Comparison of ENCODE assay signal across 23 cellular contexts in the genomic region with DNA sequence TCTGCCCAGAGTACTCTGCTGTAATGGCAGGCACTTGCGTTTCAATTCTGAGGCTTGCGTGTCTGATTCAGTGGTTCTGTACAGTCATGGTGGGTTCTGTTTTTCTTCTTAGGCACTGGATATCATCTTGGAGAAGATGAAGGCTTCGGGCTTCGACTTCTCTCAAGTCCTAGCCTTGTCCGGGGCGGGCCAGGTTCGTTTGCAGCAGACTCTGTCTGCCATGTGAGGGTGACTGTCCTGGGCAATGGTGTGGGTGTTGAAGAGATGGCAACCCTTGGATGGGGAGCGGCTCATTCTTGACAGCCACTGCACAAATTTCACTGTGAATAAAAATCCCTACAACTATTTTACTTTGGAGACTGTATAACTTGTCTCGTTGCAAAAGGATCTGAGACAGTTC. TPM values are rescaled to one million over a fixed set of nuclear protein-coding genes. Genes with fewer than 3 reads are reported as not detected.
DNase-seq lines count a peak whose midpoint lies in the region; ATAC-seq lines count a peak whose summit lies in the region.
"Had no signal": no experiment of that assay in that cellular context is flagged by ENCODE, and none has a peak within 500 bp of the region (broad histone marks: within the 10 kb centered on the region; RNA-seq: fewer than 3 reads in every experiment).

No MANE protein-coding gene starts in this region.

- H3K4me3 Mint-ChIP-seq in T-helper 17 cell = no peak overlapping the region
- H3K4me3 Mint-ChIP-seq in natural killer cell treated with Interleukin-12 subunit alpha and Interleukin-12 subunit beta and Interleukin-15 and Interleukin-18, amount 100 ng/mL, for 72 hours = no peak overlapping the region
- H3K4me3 Mint-ChIP-seq: CD14-positive monocyte; CD4-positive, alpha-beta memory T cell; CD4-positive, CD25-positive, alpha-beta regulatory T cell; CD8-positive, alpha-beta memory T cell had no signal

- no peaks in the 10 kb centered on the region for H3K27me3 Mint-ChIP-seq in T-helper 17 cell
- H3K27me3 Mint-ChIP-seq in natural killer cell treated with Interleukin-12 subunit alpha and Interleukin-12 subunit beta and Interleukin-15 and Interleukin-18, amount 100 ng/mL, for 72 hours = no peaks in the 10 kb centered on the region
- H3K27me3 Mint-ChIP-seq: CD4-positive, alpha-beta memory T cell; CD4-positive, CD25-positive, alpha-beta regulatory T cell; CD8-positive, alpha-beta memory T cell had no signal

- H3K36me3 Mint-ChIP-seq in T-helper 17 cell (ENCODE audit: low read depth) = peaks cover 7% of the 10 kb centered on the region
- H3K36me3 Mint-ChIP-seq in natural killer cell treated with Interleukin-12 subunit alpha and Interleukin-12 subunit beta and Interleukin-15 and Interleukin-18, amount 100 ng/mL, for 72 hours = no peaks in the 10 kb centered on the region
- H3K36me3 Mint-ChIP-seq: CD4-positive, alpha-beta memory T cell; CD4-positive, CD25-positive, alpha-beta regulatory T cell had no signal

- ATAC-seq in T-helper 17 cell (no peak), left lobe of liver (no peak), HG02973 (IDR thresholded peaks at IDR 0.05; ENCODE audit: unreplicated experiment) (no peak)
- no peak for ATAC-seq in natural killer cell treated with Interleukin-12 subunit alpha and Interleukin-12 subunit beta and Interleukin-15 and Interleukin-18, amount 100 ng/mL, for 72 hours
- ATAC-seq: GM12878 had no signal

- H3K9me3 Mint-ChIP-seq in natural killer cell treated with Interleukin-12 subunit alpha and Interleukin-12 subunit beta and Interleukin-15 and Interleukin-18, amount 100 ng/mL, for 72 hours = no peaks in the 10 kb centered on the region
- H3K9me3 Mint-ChIP-seq: CD4-positive, alpha-beta memory T cell; CD4-positive, CD25-positive, alpha-beta regulatory T cell; CD8-positive, alpha-beta memory T cell had no signal

- H3K27ac Mint-ChIP-seq in T-helper 17 cell = peak overlapping the region; percentile 51
- H3K27ac Mint-ChIP-seq in natural killer cell treated with Interleukin-12 subunit alpha and Interleukin-12 subunit beta and Interleukin-15 and Interleukin-18, amount 100 ng/mL, for 72 hours = no peak overlapping the region
- H3K27ac Mint-ChIP-seq: CD4-positive, alpha-beta memory T cell; CD8-positive, alpha-beta memory T cell had no signal

- no peak for DNase-seq in T-helper 17 cell
- peak; percentile 6 for DNase-seq in left lobe of liver (ENCODE audit: low spot score)
- DNase-seq in mesenteric fat pad (ENCODE audit: low spot score) = peak; percentile 37
- no peak for DNase-seq in natural killer cell treated with Interleukin-12 subunit alpha and Interleukin-12 subunit beta and Interleukin-15 and Interleukin-18, amount 100 ng/mL, for 72 hours (ENCODE audit: low spot score)
- DNase-seq: 8988T; ACHN; BE2C; C1 segment of cervical spinal cord; CD4-positive, alpha-beta memory T cell; CD4-positive, CD25-positive, alpha-beta regulatory T cell; CD8-positive, alpha-beta memory T cell; COR-L47; DMS 273 treated with DMSO at 0.1 percent for 48 hours; DMS153; DMS53; DMS79; DND-41; EL; GDM1 had no signal

- peaks cover 14% of the 10 kb centered on the region for H3K4me1 Mint-ChIP-seq in T-helper 17 cell
- peaks cover 9 to 10% of the 10 kb centered on the region in 2 donors for H3K4me1 Mint-ChIP-seq in natural killer cell treated with Interleukin-12 subunit alpha and Interleukin-12 subunit beta and Interleukin-15 and Interleukin-18, amount 100 ng/mL, for 72 hours (ENCODE audit: low read depth in 2 of 2)
- H3K4me1 Mint-ChIP-seq: CD14-positive monocyte had no signal

- no peaks in the 10 kb centered on the region for H3K9me3 ChIP-seq in T-helper 17 cell (ENCODE audit: control insufficient read depth, low read length, poor library complexity, severe bottlenecking)
- H3K9me3 ChIP-seq: BE2C, BLaER1 had no signal

RNA-seq across cellular contexts. Expression of a gene that starts 16.2 kb away (rescaled TPM):
- total RNA-seq in T-helper 17 cell (1 to 10 TPM in 1 of 2 donors, under 1 TPM in 1; 0.75 to 2.8 TPM), left lobe of liver (45.8 TPM), mesenteric fat pad (5.2 TPM)
- total RNA-seq in natural killer cell treated with Interleukin-12 subunit alpha and Interleukin-12 subunit beta and Interleukin-15 and Interleukin-18, amount 100 ng/mL, for 72 hours = 10 to 100 TPM in 1 of 2 donors, 1 to 10 TPM in 1; 3.8 to 11.4 TPM

Comparison
In these comparisons a context has a peak if more than half of its experiments do, and no peak if none do; other contexts are left out.
1. DNase-seq: peak in left lobe of liver (single experiment) and mesenteric fat pad (single experiment); none in T-helper 17 cell (0 of 3) and natural killer cell treated with Interleukin-12 subunit alpha and Interleukin-12 subunit beta and Interleukin-15 and Interleukin-18, amount 100 ng/mL, for 72 hours (single experiment).